Comparison of ENCODE assay signal across 17 cellular contexts in the genomic region with DNA sequence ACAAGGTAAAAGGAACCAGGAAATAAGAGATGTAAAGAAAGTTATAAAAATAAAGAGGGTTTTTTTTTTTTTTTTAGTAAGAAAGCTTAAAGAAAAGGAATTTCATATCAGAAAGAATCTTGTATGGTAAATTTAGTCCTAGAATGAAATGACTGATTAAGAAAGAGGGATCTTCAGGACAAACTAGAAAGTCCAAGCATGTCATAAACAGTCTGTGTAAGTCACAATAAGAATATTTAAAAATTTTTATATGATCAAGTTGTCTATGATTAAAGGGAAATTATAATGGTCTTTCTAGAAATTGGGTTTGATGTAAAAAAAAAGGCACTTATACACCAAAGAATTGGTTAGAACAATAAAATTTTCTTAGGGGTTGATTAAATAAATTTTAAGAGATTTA.
"Had no signal": no experiment of that assay in that cellular context is flagged by ENCODE, and none has a peak within 500 bp of the region (broad histone marks: within the 10 kb centered on the region; RNA-seq: fewer than 3 reads in every experiment).

No MANE protein-coding gene starts in this region.

- H3K9me3 ChIP-seq: gastroesophageal sphincter, tibial artery had no signal

- H3K27ac ChIP-seq: epithelial cell of prostate, gastroesophageal sphincter, lower lobe of right lung, tibial artery had no signal

- H3K27me3 ChIP-seq: gastroesophageal sphincter, tibial artery had no signal

- H3K4me1 ChIP-seq: gastroesophageal sphincter, lower lobe of right lung, tibial artery had no signal

- FAIRE-seq: bronchial epithelial cell, urothelium cell line had no signal

- DNase-seq: activated CD4-positive, alpha-beta T cell treated with anti-CD3 and anti-CD28 coated beads, Interleukin-2, amount 10 ng/mL, durations not matched to agents 7 days and 5 days; activated CD8-positive, alpha-beta memory T cell treated with anti-CD3 and anti-CD28 coated beads for 24 hours; activated naive CD4-positive, alpha-beta T cell treated with Interleukin-2 at 50 U/mL for 16 hours; aorta; dermis blood vessel endothelial cell; effector memory CD8-positive, alpha-beta T cell; left cardiac atrium; lower lobe of right lung; naive thymus-derived CD4-positive, alpha-beta T cell; stimulated activated CD4-positive, alpha-beta T cell treated with anti-CD3 and anti-CD28 coated beads, Interleukin-12 subunit alpha, Interleukin-12 subunit beta, amount 100 ng/mL, for 4 hours; stimulated activated CD4-positive, alpha-beta T cell treated with anti-CD3 and anti-CD28 coated beads, Interleukin-2, amount 100 ng/mL, for 24 hours; tibial artery had no signal

- H3K36me3 ChIP-seq: gastroesophageal sphincter, lower lobe of right lung, tibial artery had no signal

- H3K4me3 ChIP-seq: gastroesophageal sphincter, lower lobe of right lung, tibial artery had no signal

- ATAC-seq: effector memory CD8-positive, alpha-beta T cell; gastroesophageal sphincter; left cardiac atrium; lower lobe of right lung; naive thymus-derived CD4-positive, alpha-beta T cell; stimulated activated memory B cell treated with anti-CD40 and anti-IgM and Interleukin-4, amounts not matched to agents 10 μg/mL and 1 μg/mL and 100 μg/mL, for 72 hours had no signal
